In the genomic region with DNA sequence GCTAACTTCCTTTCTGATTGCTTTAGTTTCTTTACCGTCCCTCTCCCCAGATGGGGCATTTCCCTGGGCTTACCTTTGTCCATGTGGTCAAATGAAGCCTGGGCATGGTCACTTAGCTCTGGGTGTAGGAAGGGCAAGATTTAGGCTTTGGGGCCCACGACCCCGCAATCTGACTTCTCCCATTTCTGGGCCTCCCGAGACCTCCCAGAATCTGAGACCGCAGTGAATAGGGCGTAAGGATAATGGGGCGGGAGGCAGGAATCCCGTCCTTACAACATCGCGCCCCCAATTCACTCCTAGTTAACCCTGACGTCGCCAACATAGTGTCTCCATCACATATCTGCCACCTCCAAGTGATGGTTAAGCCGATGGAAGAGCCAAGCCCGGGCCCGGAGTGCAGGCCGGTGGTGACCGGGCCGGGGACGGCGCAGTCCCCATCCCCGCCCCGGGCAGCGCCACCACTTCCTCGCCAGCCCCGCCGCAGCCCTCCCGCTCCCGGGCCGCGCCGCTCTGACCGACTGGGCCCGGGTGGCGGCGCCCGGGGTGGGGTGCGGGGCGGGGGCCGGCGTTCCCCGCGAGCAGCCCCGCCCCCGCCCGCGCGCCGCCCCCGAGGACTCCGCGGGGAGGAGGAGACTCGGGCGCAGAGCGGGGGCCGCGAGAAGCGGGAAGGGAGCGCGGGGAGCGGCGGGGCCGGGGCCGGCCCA, we compare ENCODE assay signal across 9 cellular contexts. TPM values are rescaled to one million over a fixed set of nuclear protein-coding genes. Genes with fewer than 3 reads are reported as not detected.
DNase-seq lines count a peak whose midpoint lies in the region; ATAC-seq, FAIRE-seq and TF ChIP-seq lines count a peak whose summit lies in the region.
"Had no signal": no experiment of that assay in that cellular context is flagged by ENCODE, and none has a peak within 500 bp of the region (broad histone marks: within the 10 kb centered on the region; RNA-seq: fewer than 3 reads in every experiment).

A gene with protein sequence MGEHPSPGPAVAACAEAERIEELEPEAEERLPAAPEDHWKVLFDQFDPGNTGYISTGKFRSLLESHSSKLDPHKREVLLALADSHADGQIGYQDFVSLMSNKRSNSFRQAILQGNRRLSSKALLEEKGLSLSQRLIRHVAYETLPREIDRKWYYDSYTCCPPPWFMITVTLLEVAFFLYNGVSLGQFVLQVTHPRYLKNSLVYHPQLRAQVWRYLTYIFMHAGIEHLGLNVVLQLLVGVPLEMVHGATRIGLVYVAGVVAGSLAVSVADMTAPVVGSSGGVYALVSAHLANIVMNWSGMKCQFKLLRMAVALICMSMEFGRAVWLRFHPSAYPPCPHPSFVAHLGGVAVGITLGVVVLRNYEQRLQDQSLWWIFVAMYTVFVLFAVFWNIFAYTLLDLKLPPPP (plus strand): TSS at position 641 of the 704 bp plus-strand sequence. CDS start 358 bp downstream, outside the sequence.

- no peaks in the 10 kb centered on the region for H3K9me3 ChIP-seq in right atrium auricular region
- H3K9me3 ChIP-seq in skeletal muscle satellite cell (replicated peaks; ENCODE audit: low read length) = no peaks in the 10 kb centered on the region

- peak within 1 kb of the TSS; percentile 81 for H3K4me2 ChIP-seq in skeletal muscle satellite cell (ENCODE audit: low read length)

- peak within 1 kb of the TSS; percentile 86 for H3K4me3 Mint-ChIP-seq in activated naive CD8-positive, alpha-beta T cell

- H3K27me3 ChIP-seq in right atrium auricular region (no peaks in the 10 kb centered on the region), skeletal muscle satellite cell (ENCODE audit: control insufficient read depth, insufficient read depth, low read length) (peaks cover 86% of the 10 kb centered on the region)

- H3K27me3 Mint-ChIP-seq in activated naive CD8-positive, alpha-beta T cell = peaks cover 33% of the 10 kb centered on the region

- no peak for ATAC-seq in HG02973 (IDR thresholded peaks at IDR 0.05; ENCODE audit: unreplicated experiment)

- H3K36me3 ChIP-seq in right atrium auricular region (no peaks in the 10 kb centered on the region), skeletal muscle satellite cell (ENCODE audit: insufficient read depth, low read length) (no peaks in the 10 kb centered on the region)

- peaks cover 17% of the 10 kb centered on the region for H3K4me1 Mint-ChIP-seq in activated naive CD8-positive, alpha-beta T cell (ENCODE audit: low read depth)

- H3K4me3 ChIP-seq in AG09309 (ENCODE audit: control insufficient read depth, low read depth, low read length) (peak within 1 kb of the TSS; percentile 43), right atrium auricular region (peak within 1 kb of the TSS; percentile 67 to 78), skeletal muscle satellite cell (ENCODE audit: low read length) (peak within 1 kb of the TSS; percentile 62)

- H3K36me3 Mint-ChIP-seq in activated naive CD8-positive, alpha-beta T cell = no peaks in the 10 kb centered on the region

- no peak within 1 kb of the TSS for H3K9ac ChIP-seq in skeletal muscle satellite cell (ENCODE audit: low read depth, low read length)

- TF ChIP-seq POLR2A in H54 (IDR thresholded peaks at IDR 0.05; ENCODE audit: low read depth, low read length) = peak; percentile 20; the same call in 1 of the 2 replicates

- no peaks in the 10 kb centered on the region for H3K9me3 Mint-ChIP-seq in activated naive CD8-positive, alpha-beta T cell (ENCODE audit: low read depth)

- no peak within 1 kb of the TSS for H3K27ac Mint-ChIP-seq in activated naive CD8-positive, alpha-beta T cell

- DNase-seq in AG09309 (ENCODE audit: low read depth) = no peak
- no peak for DNase-seq in H54 (ENCODE audit: insufficient read length, low spot score)
- no peak for DNase-seq in right atrium auricular region (ENCODE audit: low spot score)
- DNase-seq in Kasumi-1 (lab: John Stamatoyannopoulos, UW) = no peak
- DNase-seq in Ammon's horn (ENCODE audit: low spot score) = no peak

- peak within 1 kb of the TSS; percentile 57 to 63 for H3K27ac ChIP-seq in right atrium auricular region

- TF ChIP-seq CTCF in AG09309 (IDR thresholded peaks at IDR 0.05; ENCODE audit: control insufficient read depth, insufficient read depth, low read depth, low read length, missing control alignments) = no peak
- no peak for TF ChIP-seq CTCF in right atrium auricular region (IDR thresholded peaks at IDR 0.05)

- H3K4me1 ChIP-seq in right atrium auricular region = peaks cover 0 to 57% of the 10 kb centered on the region in 2 donors
- H3K4me1 ChIP-seq in skeletal muscle satellite cell (ENCODE audit: control insufficient read depth, insufficient read depth, low read length) = peaks cover 6% of the 10 kb centered on the region

- no peak for FAIRE-seq in H54 (lab: Jason Lieb, UNC)

RNA-seq across cellular contexts. Expression of the gene that starts here (rescaled TPM):
- total RNA-seq in right atrium auricular region = 10 to 100 TPM; 18.0 to 19.2 TPM
- total RNA-seq in skeletal muscle satellite cell (2012; rRNA removed) = not detected in 2 replicates
- total RNA-seq: lung microvascular endothelial cell had no signal
